Comparison of ENCODE assay signal across 1 cellular context in the genomic region with DNA sequence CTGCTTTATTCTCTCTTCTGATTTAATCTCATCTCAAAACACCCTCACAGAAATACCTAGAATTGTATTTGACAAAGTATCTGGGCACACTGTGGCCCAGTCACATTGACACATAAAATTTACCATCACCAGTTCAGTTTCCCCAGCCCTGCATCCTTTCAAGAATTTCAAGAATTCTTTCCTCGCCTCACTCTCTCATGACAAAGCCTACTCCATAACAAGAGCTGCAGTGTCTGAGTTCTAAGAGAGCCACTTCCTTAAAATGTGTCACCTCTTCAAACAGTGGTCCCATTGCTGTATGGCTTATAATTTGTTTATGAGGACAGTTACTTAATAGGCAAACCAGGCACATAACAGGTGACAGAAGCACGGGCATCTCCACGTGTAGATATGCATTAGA.
TF ChIP-seq lines count a peak whose summit lies in the region.

No MANE protein-coding gene starts in this region.

TF ChIP-seq in GM23338, 12 proteins besides CTCF, POLR2A, EP300 and RAD21 (continued from another document):
- TF ChIP-seq ZNF462 (CRISPR knock-in tag; IDR thresholded peaks at IDR 0.05) (no peak), ZNF114 (CRISPR knock-in tag; IDR thresholded peaks at IDR 0.05) (no peak), JUNB (IDR thresholded peaks at IDR 0.05; ENCODE audit: unreplicated experiment) (no peak), ZNF331 (CRISPR knock-in tag; IDR thresholded peaks at IDR 0.05; ENCODE audit: low read depth) (no peak), NANOG (IDR thresholded peaks at IDR 0.05; ENCODE audit: borderline replicate concordance) (no peak), POLR2AphosphoS5 (IDR thresholded peaks at IDR 0.05; ENCODE audit: low read depth) (no peak)
- TF ChIP-seq, protein P1, sequence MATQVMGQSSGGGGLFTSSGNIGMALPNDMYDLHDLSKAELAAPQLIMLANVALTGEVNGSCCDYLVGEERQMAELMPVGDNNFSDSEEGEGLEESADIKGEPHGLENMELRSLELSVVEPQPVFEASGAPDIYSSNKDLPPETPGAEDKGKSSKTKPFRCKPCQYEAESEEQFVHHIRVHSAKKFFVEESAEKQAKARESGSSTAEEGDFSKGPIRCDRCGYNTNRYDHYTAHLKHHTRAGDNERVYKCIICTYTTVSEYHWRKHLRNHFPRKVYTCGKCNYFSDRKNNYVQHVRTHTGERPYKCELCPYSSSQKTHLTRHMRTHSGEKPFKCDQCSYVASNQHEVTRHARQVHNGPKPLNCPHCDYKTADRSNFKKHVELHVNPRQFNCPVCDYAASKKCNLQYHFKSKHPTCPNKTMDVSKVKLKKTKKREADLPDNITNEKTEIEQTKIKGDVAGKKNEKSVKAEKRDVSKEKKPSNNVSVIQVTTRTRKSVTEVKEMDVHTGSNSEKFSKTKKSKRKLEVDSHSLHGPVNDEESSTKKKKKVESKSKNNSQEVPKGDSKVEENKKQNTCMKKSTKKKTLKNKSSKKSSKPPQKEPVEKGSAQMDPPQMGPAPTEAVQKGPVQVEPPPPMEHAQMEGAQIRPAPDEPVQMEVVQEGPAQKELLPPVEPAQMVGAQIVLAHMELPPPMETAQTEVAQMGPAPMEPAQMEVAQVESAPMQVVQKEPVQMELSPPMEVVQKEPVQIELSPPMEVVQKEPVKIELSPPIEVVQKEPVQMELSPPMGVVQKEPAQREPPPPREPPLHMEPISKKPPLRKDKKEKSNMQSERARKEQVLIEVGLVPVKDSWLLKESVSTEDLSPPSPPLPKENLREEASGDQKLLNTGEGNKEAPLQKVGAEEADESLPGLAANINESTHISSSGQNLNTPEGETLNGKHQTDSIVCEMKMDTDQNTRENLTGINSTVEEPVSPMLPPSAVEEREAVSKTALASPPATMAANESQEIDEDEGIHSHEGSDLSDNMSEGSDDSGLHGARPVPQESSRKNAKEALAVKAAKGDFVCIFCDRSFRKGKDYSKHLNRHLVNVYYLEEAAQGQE (IDR thresholded peaks at IDR 0.05; ENCODE audit: unreplicated experiment), result no peak
TF ChIP-seq in GM23338: peak in this region for 0.
